Comparison of ENCODE assay signal across 8 cellular contexts in the genomic region with DNA sequence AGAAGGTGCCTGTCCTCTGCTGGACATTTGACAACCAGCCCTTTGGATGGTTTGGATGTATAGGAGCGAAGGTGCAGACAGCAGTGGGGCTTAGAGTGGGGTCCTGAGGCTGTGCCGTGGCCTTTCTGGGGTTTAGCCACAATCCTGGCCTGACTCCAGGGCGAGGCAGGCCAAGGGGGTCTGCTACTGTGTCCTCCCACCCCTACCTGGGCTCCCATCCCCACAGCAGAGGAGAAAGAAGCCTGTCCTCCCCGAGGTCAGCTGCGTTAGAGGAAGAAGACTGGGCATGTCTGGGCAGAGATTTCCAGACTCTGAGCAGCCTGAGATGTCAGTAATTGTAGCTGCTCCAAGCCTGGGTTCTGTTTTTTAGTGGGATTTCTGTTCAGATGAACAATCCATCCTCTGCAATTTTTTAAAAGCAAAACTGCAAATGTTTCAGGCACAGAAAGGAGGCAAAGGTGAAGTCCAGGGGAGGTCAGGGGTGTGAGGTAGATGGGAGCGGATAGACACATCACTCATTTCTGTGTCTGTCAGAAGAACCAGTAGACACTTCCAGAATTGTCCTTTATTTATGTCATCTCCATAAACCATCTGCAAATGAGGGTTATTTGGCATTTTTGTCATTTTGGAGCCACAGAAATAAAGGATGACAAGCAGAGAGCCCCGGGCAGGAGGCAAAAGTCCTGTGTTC. TPM values are rescaled to one million over a fixed set of nuclear protein-coding genes. Genes with fewer than 3 reads are reported as not detected.
DNase-seq lines count a peak whose midpoint lies in the region; ATAC-seq and TF ChIP-seq lines count a peak whose summit lies in the region.

No MANE protein-coding gene starts in this region.

- H3K4me3 Mint-ChIP-seq in WTC11: peak overlapping the region; percentile 92

- CTCF ChIA-PET in WTC11 (lab: Charles Lee): interaction anchor here (1.0 to 1.5 kb wide), 2 partner anchors 22 to 62 kb away, joined by 4 read pairs; no protein-coding TSS in a partner anchor

- H3K9me3 Mint-ChIP-seq in WTC11: no peaks in the 10 kb centered on the region

- no peaks in the 10 kb centered on the region; the same call in 1 of the 2 replicates for H3K36me3 Mint-ChIP-seq in WTC11

- H3K4me1 Mint-ChIP-seq in WTC11: peaks cover 42% of the 10 kb centered on the region

- no peak for TF ChIP-seq POLR2A in stomach (IDR thresholded peaks at IDR 0.05)

- no peaks in the 10 kb centered on the region for H3K9me2 ChIP-seq in hepatocyte (replicated peaks; ENCODE audit: insufficient read depth)

- DNase-seq in DMS53 (lab: John Stamatoyannopoulos, UW) (peak; percentile 23), DMS53 treated with DMSO at 0.1 percent for 48 hours (lab: John Stamatoyannopoulos, UW; ENCODE audit: unreplicated experiment) (no peak), WTC11 (ENCODE audit: low spot score) (no peak), hepatocyte (ENCODE audit: low spot score) (no peak), stomach (no peak), NCI-H1048 (lab: John Stamatoyannopoulos, UW) (no peak), DMS153 treated with DMSO at 0.1 percent for 48 hours (lab: John Stamatoyannopoulos, UW; ENCODE audit: unreplicated experiment) (no peak), Kasumi-1 (lab: John Stamatoyannopoulos, UW) (no peak)

- TF ChIP-seq CTCF in WTC11 (IDR thresholded peaks at IDR 0.05): no peak
- no peak for TF ChIP-seq CTCF in hepatocyte (IDR thresholded peaks at IDR 0.05; ENCODE audit: poor library complexity)
- no peak for TF ChIP-seq CTCF in stomach (IDR thresholded peaks at IDR 0.05)

- H3K27me3 ChIP-seq in hepatocyte (no peaks in the 10 kb centered on the region), stomach (no peaks in the 10 kb centered on the region)

- POLR2A ChIA-PET in WTC11 (lab: Charles Lee): interaction anchor here (0.7 to 1.4 kb wide), 2 partner anchors 9 to 10 kb away, joined by 3 to 4 read pairs; no protein-coding TSS in a partner anchor

- ATAC-seq in WTC11: no peak

- H3K4me2 ChIP-seq in hepatocyte: peak overlapping the region; percentile 80

- H3K79me2 ChIP-seq in hepatocyte: peaks cover 29% of the 10 kb centered on the region

- peaks cover 35% of the 10 kb centered on the region for H3K27me3 Mint-ChIP-seq in WTC11 (ENCODE audit: low read depth)

- no peak for TF ChIP-seq EP300 in stomach (IDR thresholded peaks at IDR 0.05)

- intact Hi-C loops in stomach (cut with DNase I; ENCODE audit: low total_unique reads): no loop called here

- peaks cover 28% of the 10 kb centered on the region for H3K4me1 ChIP-seq in hepatocyte (ENCODE audit: insufficient read depth)
- H3K4me1 ChIP-seq in stomach: peaks cover 25 to 49% (median 41%) of the 10 kb centered on the region in 4 donors

- H3K36me3 ChIP-seq in hepatocyte (replicated peaks; ENCODE audit: insufficient read depth, low read depth): no peaks in the 10 kb centered on the region
- no peaks in the 10 kb centered on the region for H3K36me3 ChIP-seq in stomach

- peaks cover 27% of the 10 kb centered on the region for H4K20me1 ChIP-seq in hepatocyte (ENCODE audit: insufficient read depth, poor library complexity, severe bottlenecking)

- peak overlapping the region; percentile 91 for H3K27ac ChIP-seq in hepatocyte
- peak overlapping the region in 4 of 5 donors; percentile 43 to 99 (median 96) for H3K27ac ChIP-seq in stomach

- H2AFZ ChIP-seq in hepatocyte: no peak overlapping the region

- H3K27ac Mint-ChIP-seq in WTC11: peak overlapping the region; percentile 82; the same call in 1 of the 2 replicates

- 70% methylated on average over 7 of the region's 7 CpGs for whole genome bisulfite sequencing in hepatocyte (ENCODE audit: low lambda C conversion rate, missing lambda C conversion rate)
- 58 to 75% (median 70%) methylated on average over 7 of the region's 7 CpGs for WGBS in stomach, 5 donors

- no peaks in the 10 kb centered on the region for H3K9me3 ChIP-seq in hepatocyte (ENCODE audit: low read depth)
- no peaks in the 10 kb centered on the region for H3K9me3 ChIP-seq in stomach

- H3K4me3 ChIP-seq in hepatocyte (no peak overlapping the region), stomach (peak overlapping the region in 1 of 4 donors; percentile 88)

TF ChIP-seq in WTC11, 78 proteins besides CTCF, POLR2A, EP300 and RAD21 (continues in another document):
- no peak for TF ChIP-seq ATF6 (CRISPR knock-in tag; IDR thresholded peaks at IDR 0.05)
- no peak for TF ChIP-seq STAT6 (CRISPR knock-in tag; conservative IDR thresholded peaks at IDR 0.05; ENCODE audit: low read depth)
- TF ChIP-seq GTF2I (CRISPR knock-in tag; conservative IDR thresholded peaks at IDR 0.05): no peak
- no peak for TF ChIP-seq ZNF512 (CRISPR knock-in tag; IDR thresholded peaks at IDR 0.05; ENCODE audit: borderline replicate concordance)
- no peak for TF ChIP-seq RELA (CRISPR knock-in tag; IDR thresholded peaks at IDR 0.05; ENCODE audit: borderline replicate concordance)
- TF ChIP-seq FOXJ3 (CRISPR knock-in tag; IDR thresholded peaks at IDR 0.05; ENCODE audit: borderline replicate concordance): no peak
- no peak for TF ChIP-seq SOX15 (CRISPR knock-in tag; IDR thresholded peaks at IDR 0.05)
- no peak for TF ChIP-seq OVOL2 (CRISPR knock-in tag; IDR thresholded peaks at IDR 0.05; ENCODE audit: borderline replicate concordance)
- TF ChIP-seq, protein P1, sequence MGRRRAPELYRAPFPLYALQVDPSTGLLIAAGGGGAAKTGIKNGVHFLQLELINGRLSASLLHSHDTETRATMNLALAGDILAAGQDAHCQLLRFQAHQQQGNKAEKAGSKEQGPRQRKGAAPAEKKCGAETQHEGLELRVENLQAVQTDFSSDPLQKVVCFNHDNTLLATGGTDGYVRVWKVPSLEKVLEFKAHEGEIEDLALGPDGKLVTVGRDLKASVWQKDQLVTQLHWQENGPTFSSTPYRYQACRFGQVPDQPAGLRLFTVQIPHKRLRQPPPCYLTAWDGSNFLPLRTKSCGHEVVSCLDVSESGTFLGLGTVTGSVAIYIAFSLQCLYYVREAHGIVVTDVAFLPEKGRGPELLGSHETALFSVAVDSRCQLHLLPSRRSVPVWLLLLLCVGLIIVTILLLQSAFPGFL (CRISPR knock-in tag; IDR thresholded peaks at IDR 0.05; ENCODE audit: borderline replicate concordance): no peak
- no peak for TF ChIP-seq ZBTB21 (CRISPR knock-in tag; IDR thresholded peaks at IDR 0.05; ENCODE audit: borderline replicate concordance)

RNA-seq across cellular contexts. Expression of gene CDKN1A, which starts 1.3 kb away (rescaled TPM):
- total RNA-seq in WTC11 (2021) (35.9 to 75.1 TPM (median 38.1 TPM) in 3 replicates), hepatocyte (246 TPM in 2 replicates), stomach (100 to 1,000 TPM in 1 of 5 donors, 10 to 100 TPM in 4; 41.4 to 116 (median 47.3) TPM)
- polyA plus RNA-seq in hepatocyte (318 and 344 TPM in 2 replicates), stomach (100 to 1,000 TPM in 1 of 3 donors, 10 to 100 TPM in 2; 36.5 to 118 (median 75.5) TPM)

RNA-seq across cellular contexts. Expression of gene RAB44, which starts 20.4 kb away (rescaled TPM):
- 0.07 to 0.11 TPM in 2 of 3 replicates, not detected in the other for total RNA-seq in WTC11 (2021)
- total RNA-seq in hepatocyte: not detected in 2 replicates
- not detected in 2 replicates for polyA plus RNA-seq in hepatocyte
- 1 to 10 TPM in 1 of 5 donors, under 1 TPM in 1, not detected in 3; 0.37 to 2.5 TPM for total RNA-seq in stomach
- under 1 TPM; 0.15 to 0.23 (median 0.19) TPM for polyA plus RNA-seq in stomach
